Comparison of ENCODE assay signal across 17 cellular contexts in the genomic region with DNA sequence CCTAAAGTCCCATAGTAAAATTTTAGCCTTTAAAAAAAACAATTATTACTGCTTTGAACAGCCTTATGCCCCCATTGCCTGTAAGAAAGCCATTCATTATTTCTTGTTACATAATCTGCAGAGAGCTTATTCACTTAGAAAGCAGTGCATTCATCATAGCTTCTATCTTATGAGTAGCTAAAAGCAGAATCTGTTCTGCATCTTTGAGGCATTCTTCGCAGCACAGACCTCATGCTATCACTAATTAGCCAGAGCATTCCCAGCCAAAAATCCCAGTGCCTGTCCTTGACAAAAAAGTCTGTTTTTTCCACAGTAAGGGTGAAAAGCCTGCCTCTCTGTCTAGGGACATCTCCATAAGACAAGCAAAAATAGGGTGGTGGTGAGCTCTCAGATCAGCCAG.
DNase-seq lines count a peak whose midpoint lies in the region; ATAC-seq and TF ChIP-seq lines count a peak whose summit lies in the region.
"Had no signal": no experiment of that assay in that cellular context is flagged by ENCODE, and none has a peak within 500 bp of the region (broad histone marks: within the 10 kb centered on the region; RNA-seq: fewer than 3 reads in every experiment).

No MANE protein-coding gene starts in this region.

- no peaks in the 10 kb centered on the region for H3K27me3 ChIP-seq in neural cell (ENCODE audit: insufficient read depth, low read depth, low read length)
- H3K27me3 ChIP-seq: BLaER1 treated with 17β-estradiol and CSF1 and Interleukin-3, amounts not matched to agents 10 nM and 100 nM; SJCRH30 had no signal

- H3K4me3 ChIP-seq in neural cell (ENCODE audit: low read length) = no peak overlapping the region
- H3K4me3 ChIP-seq: BLaER1 treated with 17β-estradiol and CSF1 and Interleukin-3, amounts not matched to agents 10 nM and 100 nM; SJCRH30 had no signal

- H3K9me2 ChIP-seq in neural cell (ENCODE audit: insufficient read depth, low read length) = no peaks in the 10 kb centered on the region

- no peak overlapping the region for H3K9ac ChIP-seq in neural cell (ENCODE audit: low read length)
- H3K9ac ChIP-seq: BLaER1 treated with 17β-estradiol and CSF1 and Interleukin-3, amounts not matched to agents 10 nM and 100 nM had no signal

- H3K79me2 ChIP-seq in neural cell (replicated peaks; ENCODE audit: insufficient read depth, low read length) = no peaks in the 10 kb centered on the region

- peak overlapping the region; percentile 35 to 98 (median 81) for H3K27ac Mint-ChIP-seq in brain
- no peak overlapping the region for H3K27ac Mint-ChIP-seq in activated CD4-positive, alpha-beta T cell treated with anti-CD3 and anti-CD28 coated beads, Interleukin-2, amount 10 ng/mL, durations not matched to agents 7 days and 5 days
- no peak overlapping the region for H3K27ac Mint-ChIP-seq in activated naive CD8-positive, alpha-beta T cell treated with anti-CD3 and anti-CD28 coated beads for 36 hours
- H3K27ac Mint-ChIP-seq: CD8-positive, alpha-beta T cell had no signal

- H2AFZ ChIP-seq in neural cell (ENCODE audit: low read depth, low read length) = no peak overlapping the region

- TF ChIP-seq CTCF in brain (conservative IDR thresholded peaks at IDR 0.05) = no peak
- no peak for TF ChIP-seq CTCF in neural cell (IDR thresholded peaks at IDR 0.05; ENCODE audit: poor library complexity, severe bottlenecking)

- peak; percentile 12 to 44 for DNase-seq in NCI-H446 (lab: John Stamatoyannopoulos, UW)
- DNase-seq in activated CD4-positive, alpha-beta T cell treated with anti-CD3 and anti-CD28 coated beads, Interleukin-2, amount 10 ng/mL, durations not matched to agents 7 days and 5 days = no peak
- DNase-seq in stimulated activated naive CD4-positive, alpha-beta T cell treated with Interleukin-2 at 50 U/mL for 16 hours (lab: John Stamatoyannopoulos, UW) = no peak
- DNase-seq in activated naive CD8-positive, alpha-beta T cell treated with anti-CD3 and anti-CD28 coated beads for 36 hours = no peak
- DNase-seq: CD8-positive, alpha-beta T cell; DND-41; H7; Kasumi-1; NCI-H187; NCI-H2107; NCI-H510A treated with DMSO at 0.1 percent for 48 hours; OCI-M1; SJCRH30 had no signal

- CTCF ChIA-PET in activated CD4-positive, alpha-beta T cell treated with anti-CD3 and anti-CD28 coated beads, Interleukin-2, amount 10 ng/mL, durations not matched to agents 7 days and 5 days (lab: Charles Lee) = no interaction called here

- ATAC-seq in HG03460 (IDR thresholded peaks at IDR 0.05; ENCODE audit: unreplicated experiment) = no peak
- ATAC-seq: CD8-positive, alpha-beta T cell had no signal

- no peak overlapping the region for H3K4me2 ChIP-seq in neural cell (ENCODE audit: low read length)
- H3K4me2 ChIP-seq: BLaER1 treated with 17β-estradiol and CSF1 and Interleukin-3, amounts not matched to agents 10 nM and 100 nM had no signal

- peak overlapping the region; percentile 42 for H3K27ac ChIP-seq in neural cell (ENCODE audit: low read length)
- H3K27ac ChIP-seq: BLaER1 treated with 17β-estradiol and CSF1 and Interleukin-3, amounts not matched to agents 10 nM and 100 nM; SJCRH30 had no signal

- H3K9me3 ChIP-seq in neural cell (ENCODE audit: low read length) = no peaks in the 10 kb centered on the region
- H3K9me3 ChIP-seq: BLaER1 treated with 17β-estradiol and CSF1 and Interleukin-3, amounts not matched to agents 10 nM and 100 nM; SJCRH30 had no signal

- no peaks in the 10 kb centered on the region for H3K36me3 Mint-ChIP-seq in brain
- H3K36me3 Mint-ChIP-seq in activated CD4-positive, alpha-beta T cell treated with anti-CD3 and anti-CD28 coated beads, Interleukin-2, amount 10 ng/mL, durations not matched to agents 7 days and 5 days (ENCODE audit: low read depth) = no peaks in the 10 kb centered on the region
- H3K36me3 Mint-ChIP-seq in activated naive CD8-positive, alpha-beta T cell treated with anti-CD3 and anti-CD28 coated beads for 36 hours = no peaks in the 10 kb centered on the region
- H3K36me3 Mint-ChIP-seq: CD8-positive, alpha-beta T cell had no signal

- H3K4me1 Mint-ChIP-seq in brain = peaks cover 29% of the 10 kb centered on the region
- no peaks in the 10 kb centered on the region for H3K4me1 Mint-ChIP-seq in activated CD4-positive, alpha-beta T cell treated with anti-CD3 and anti-CD28 coated beads, Interleukin-2, amount 10 ng/mL, durations not matched to agents 7 days and 5 days
- no peaks in the 10 kb centered on the region for H3K4me1 Mint-ChIP-seq in activated naive CD8-positive, alpha-beta T cell treated with anti-CD3 and anti-CD28 coated beads for 36 hours

- POLR2A ChIA-PET in activated CD4-positive, alpha-beta T cell treated with anti-CD3 and anti-CD28 coated beads, Interleukin-2, amount 10 ng/mL, durations not matched to agents 7 days and 5 days (lab: Charles Lee) = no interaction called here

- H3K9me3 Mint-ChIP-seq in brain = no peaks in the 10 kb centered on the region
- H3K9me3 Mint-ChIP-seq in activated CD4-positive, alpha-beta T cell treated with anti-CD3 and anti-CD28 coated beads, Interleukin-2, amount 10 ng/mL, durations not matched to agents 7 days and 5 days = no peaks in the 10 kb centered on the region
- H3K9me3 Mint-ChIP-seq in activated naive CD8-positive, alpha-beta T cell treated with anti-CD3 and anti-CD28 coated beads for 36 hours = no peaks in the 10 kb centered on the region
- H3K9me3 Mint-ChIP-seq: CD8-positive, alpha-beta T cell had no signal

- H3K27me3 Mint-ChIP-seq in brain = peaks cover 4% of the 10 kb centered on the region
- no peaks in the 10 kb centered on the region for H3K27me3 Mint-ChIP-seq in activated CD4-positive, alpha-beta T cell treated with anti-CD3 and anti-CD28 coated beads, Interleukin-2, amount 10 ng/mL, durations not matched to agents 7 days and 5 days
- no peaks in the 10 kb centered on the region for H3K27me3 Mint-ChIP-seq in activated naive CD8-positive, alpha-beta T cell treated with anti-CD3 and anti-CD28 coated beads for 36 hours

- no peaks in the 10 kb centered on the region for H4K20me1 ChIP-seq in neural cell (ENCODE audit: insufficient read depth)
- H4K20me1 ChIP-seq: BLaER1 treated with 17β-estradiol and CSF1 and Interleukin-3, amounts not matched to agents 10 nM and 100 nM had no signal

- peak overlapping the region in 2 of 5 experiments; percentile 62 to 65 for H3K4me3 Mint-ChIP-seq in brain
- no peak overlapping the region for H3K4me3 Mint-ChIP-seq in activated CD4-positive, alpha-beta T cell treated with anti-CD3 and anti-CD28 coated beads, Interleukin-2, amount 10 ng/mL, durations not matched to agents 7 days and 5 days
- H3K4me3 Mint-ChIP-seq in activated naive CD8-positive, alpha-beta T cell treated with anti-CD3 and anti-CD28 coated beads for 36 hours = no peak overlapping the region
- H3K4me3 Mint-ChIP-seq: CD8-positive, alpha-beta T cell had no signal

- H3K36me3 ChIP-seq in neural cell (ENCODE audit: insufficient read depth, low read length) = no peaks in the 10 kb centered on the region
- H3K36me3 ChIP-seq: SJCRH30 had no signal

- TF ChIP-seq EP300 in neural cell (conservative IDR thresholded peaks at IDR 0.05; ENCODE audit: poor library complexity, severe bottlenecking) = no peak

- peaks cover 3% of the 10 kb centered on the region for H3F3A ChIP-seq in neural cell (ENCODE audit: insufficient read depth, low read length, poor library complexity, severe bottlenecking)

- TF ChIP-seq RAD21 in neural cell (conservative IDR thresholded peaks at IDR 0.05) = no peak

TF ChIP-seq in neural cell, 6 proteins besides CTCF, POLR2A, EP300 and RAD21:
- TF ChIP-seq SMC3 (conservative IDR thresholded peaks at IDR 0.05; ENCODE audit: poor library complexity) (no peak), POLR2AphosphoS5 (IDR thresholded peaks at IDR 0.05) (no peak), TAF1 (IDR thresholded peaks at IDR 0.05; ENCODE audit: low read depth) (no peak), EZH2 (IDR thresholded peaks at IDR 0.05; ENCODE audit: borderline replicate concordance, insufficient read depth, low read length, poor library complexity, severe bottlenecking) (no peak), MXI1 (conservative IDR thresholded peaks at IDR 0.05; ENCODE audit: poor library complexity, severe bottlenecking) (no peak)
- TF ChIP-seq, protein P1, sequence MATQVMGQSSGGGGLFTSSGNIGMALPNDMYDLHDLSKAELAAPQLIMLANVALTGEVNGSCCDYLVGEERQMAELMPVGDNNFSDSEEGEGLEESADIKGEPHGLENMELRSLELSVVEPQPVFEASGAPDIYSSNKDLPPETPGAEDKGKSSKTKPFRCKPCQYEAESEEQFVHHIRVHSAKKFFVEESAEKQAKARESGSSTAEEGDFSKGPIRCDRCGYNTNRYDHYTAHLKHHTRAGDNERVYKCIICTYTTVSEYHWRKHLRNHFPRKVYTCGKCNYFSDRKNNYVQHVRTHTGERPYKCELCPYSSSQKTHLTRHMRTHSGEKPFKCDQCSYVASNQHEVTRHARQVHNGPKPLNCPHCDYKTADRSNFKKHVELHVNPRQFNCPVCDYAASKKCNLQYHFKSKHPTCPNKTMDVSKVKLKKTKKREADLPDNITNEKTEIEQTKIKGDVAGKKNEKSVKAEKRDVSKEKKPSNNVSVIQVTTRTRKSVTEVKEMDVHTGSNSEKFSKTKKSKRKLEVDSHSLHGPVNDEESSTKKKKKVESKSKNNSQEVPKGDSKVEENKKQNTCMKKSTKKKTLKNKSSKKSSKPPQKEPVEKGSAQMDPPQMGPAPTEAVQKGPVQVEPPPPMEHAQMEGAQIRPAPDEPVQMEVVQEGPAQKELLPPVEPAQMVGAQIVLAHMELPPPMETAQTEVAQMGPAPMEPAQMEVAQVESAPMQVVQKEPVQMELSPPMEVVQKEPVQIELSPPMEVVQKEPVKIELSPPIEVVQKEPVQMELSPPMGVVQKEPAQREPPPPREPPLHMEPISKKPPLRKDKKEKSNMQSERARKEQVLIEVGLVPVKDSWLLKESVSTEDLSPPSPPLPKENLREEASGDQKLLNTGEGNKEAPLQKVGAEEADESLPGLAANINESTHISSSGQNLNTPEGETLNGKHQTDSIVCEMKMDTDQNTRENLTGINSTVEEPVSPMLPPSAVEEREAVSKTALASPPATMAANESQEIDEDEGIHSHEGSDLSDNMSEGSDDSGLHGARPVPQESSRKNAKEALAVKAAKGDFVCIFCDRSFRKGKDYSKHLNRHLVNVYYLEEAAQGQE (IDR thresholded peaks at IDR 0.05; ENCODE audit: borderline replicate concordance) = no peak

Comparison
In these comparisons a context has a peak if more than half of its experiments do, and no peak if none do; other contexts are left out.
1. DNase-seq: peak in NCI-H446 (2 of 2); none in activated CD4-positive, alpha-beta T cell treated with anti-CD3 and anti-CD28 coated beads, Interleukin-2, amount 10 ng/mL, durations not matched to agents 7 days and 5 days (single experiment), stimulated activated naive CD4-positive, alpha-beta T cell treated with Interleukin-2 at 50 U/mL for 16 hours (single experiment) and activated naive CD8-positive, alpha-beta T cell treated with anti-CD3 and anti-CD28 coated beads for 36 hours (single experiment).
2. H3K27ac Mint-ChIP-seq: peak in brain (5 of 5); none in activated CD4-positive, alpha-beta T cell treated with anti-CD3 and anti-CD28 coated beads, Interleukin-2, amount 10 ng/mL, durations not matched to agents 7 days and 5 days (single experiment) and activated naive CD8-positive, alpha-beta T cell treated with anti-CD3 and anti-CD28 coated beads for 36 hours (single experiment).